Comparison of ENCODE assay signal across 8 cellular contexts in genomic region chr5:139273572-139274264, GRCh38. TPM values are rescaled to one million over a fixed set of nuclear protein-coding genes. Genes with fewer than 3 reads are reported as not detected.
A peak's percentile ranks its signal among the peaks of the same experiment; 100 is the strongest.
DNase-seq lines count a peak whose midpoint lies in the region; ATAC-seq and TF ChIP-seq lines count a peak whose summit lies in the region.

No MANE protein-coding gene starts in this region.

- CTCF ChIA-PET in BJ (lab: Yijun Ruan, JAX) = interaction anchor here (0.7 to 1.3 kb wide), 2 partner anchors 15 to 695 kb away, joined by 3 to 4 read pairs; no protein-coding TSS in a partner anchor
- CTCF ChIA-PET in activated CD4-positive, alpha-beta T cell treated with anti-CD3 and anti-CD28 coated beads, Interleukin-2, amount 10 ng/mL, durations not matched to agents 7 days and 5 days (lab: Charles Lee) = interaction anchor here (0.6 to 3.0 kb wide), 10 partner anchors 9 to 118 kb away, joined by 3 to 11 read pairs (median 3); no protein-coding TSS in a partner anchor

- peaks cover 1% of the 10 kb centered on the region for H3K36me3 ChIP-seq in BJ (ENCODE audit: control insufficient read depth, insufficient read depth, low read length)

- H3K4me1 Mint-ChIP-seq in activated CD4-positive, alpha-beta T cell treated with anti-CD3 and anti-CD28 coated beads, Interleukin-2, amount 10 ng/mL, durations not matched to agents 7 days and 5 days = peaks cover 54% of the 10 kb centered on the region

- peak; percentile 90 for ATAC-seq in GM18909 (IDR thresholded peaks at IDR 0.05; ENCODE audit: poor library complexity, unreplicated experiment)
- peak; percentile 77 for ATAC-seq in HG03139 (IDR thresholded peaks at IDR 0.05; ENCODE audit: unreplicated experiment)

- intact Hi-C loops in lower leg skin (cut with DNase I; ENCODE audit: low total_unique reads) = no loop called here

- no peaks in the 10 kb centered on the region for H3K9me3 Mint-ChIP-seq in activated CD4-positive, alpha-beta T cell treated with anti-CD3 and anti-CD28 coated beads, Interleukin-2, amount 10 ng/mL, durations not matched to agents 7 days and 5 days

- H3K27ac Mint-ChIP-seq in activated CD4-positive, alpha-beta T cell treated with anti-CD3 and anti-CD28 coated beads, Interleukin-2, amount 10 ng/mL, durations not matched to agents 7 days and 5 days = peak overlapping the region; percentile 88

- H3K27me3 ChIP-seq in BJ (ENCODE audit: control insufficient read depth, insufficient read depth, low read length) = no peaks in the 10 kb centered on the region

- H3K4me3 Mint-ChIP-seq in activated CD4-positive, alpha-beta T cell treated with anti-CD3 and anti-CD28 coated beads, Interleukin-2, amount 10 ng/mL, durations not matched to agents 7 days and 5 days = peak overlapping the region; percentile 86

- DNase-seq in BJ (ENCODE audit: low read depth) (no peak), NCI-H510A treated with DMSO at 0.1 percent for 48 hours (lab: John Stamatoyannopoulos, UW) (peak; percentile 68), dermis blood vessel endothelial cell (peak; percentile 87), lower leg skin (ENCODE audit: low spot score in 2 of 2) (peak; percentile 82 to 97)
- peak; percentile 86 for DNase-seq in activated CD4-positive, alpha-beta T cell treated with anti-CD3 and anti-CD28 coated beads, Interleukin-2, amount 10 ng/mL, durations not matched to agents 7 days and 5 days
- DNase-seq in stimulated activated CD4-positive, alpha-beta T cell treated with anti-CD3 and anti-CD28 coated beads, Interleukin-4, amount 100 ng/mL, for 4 hours = peak; percentile 87 to 89

- peaks cover 21% of the 10 kb centered on the region for H3K36me3 Mint-ChIP-seq in activated CD4-positive, alpha-beta T cell treated with anti-CD3 and anti-CD28 coated beads, Interleukin-2, amount 10 ng/mL, durations not matched to agents 7 days and 5 days (ENCODE audit: low read depth)

- H3K27me3 Mint-ChIP-seq in activated CD4-positive, alpha-beta T cell treated with anti-CD3 and anti-CD28 coated beads, Interleukin-2, amount 10 ng/mL, durations not matched to agents 7 days and 5 days = peaks cover 3% of the 10 kb centered on the region

- TF ChIP-seq CTCF in BJ (IDR thresholded peaks at IDR 0.05; ENCODE audit: insufficient read depth, low read depth, low read length) (no peak; the same call in 1 of the 2 replicates), lower leg skin (IDR thresholded peaks at IDR 0.05) (no peak)

- TF ChIP-seq POLR2A in lower leg skin (IDR thresholded peaks at IDR 0.05) = no peak

- H3K4me3 ChIP-seq in BJ (ENCODE audit: low read depth, low read length) (peak overlapping the region; percentile 65), lower leg skin (ENCODE audit: low read depth, poor library complexity, severe bottlenecking) (peak overlapping the region; percentile 28)

- 0% methylated on average over 37 to 44 of the region's 44 CpGs for WGBS in lower leg skin, 2 donors

- POLR2A ChIA-PET in BJ (lab: Charles Lee) = interaction anchor here (0.7 kb wide), 4 partner anchors 46 to 387 kb away, joined by 5 to 10 read pairs (median 6); no protein-coding TSS in a partner anchor
- POLR2A ChIA-PET in activated CD4-positive, alpha-beta T cell treated with anti-CD3 and anti-CD28 coated beads, Interleukin-2, amount 10 ng/mL, durations not matched to agents 7 days and 5 days (lab: Charles Lee) = interaction anchor here (0.6 to 0.7 kb wide), 2 partner anchors 18 to 732 kb away, joined by 5 to 12 read pairs; no protein-coding TSS in a partner anchor

RNA-seq across cellular contexts. Expression of gene MATR3, which starts 19.8 kb away (rescaled TPM):
- 76.5 and 97.0 TPM in 2 replicates for polyA plus RNA-seq in BJ (2011; rRNA removed)
- 77.6 and 106 TPM in 2 replicates for polyA minus RNA-seq in BJ (2011; rRNA and poly(A)+ RNA removed)
- 100 to 1,000 TPM; 168 to 222 TPM for total RNA-seq in activated CD4-positive, alpha-beta T cell treated with anti-CD3 and anti-CD28 coated beads, Interleukin-2, amount 10 ng/mL, durations not matched to agents 7 days and 5 days
- total RNA-seq in dermis blood vessel endothelial cell (301 and 445 TPM in 2 replicates), lower leg skin (100 to 1,000 TPM; 108 to 135 (median 122) TPM)
